In genomic region chr18:75346671-75347070, GRCh38 we compare ENCODE assay signal across 31 cellular contexts.
"Had no signal": no experiment of that assay in that cellular context is flagged by ENCODE, and none has a peak within 500 bp of the region (broad histone marks: within the 10 kb centered on the region; RNA-seq: fewer than 3 reads in every experiment).

No MANE protein-coding gene starts in this region.

- H3K36me3 Mint-ChIP-seq: activated CD4-positive, alpha-beta memory T cell treated with anti-CD3 and anti-CD28 coated beads for 36 hours; activated naive CD4-positive, alpha-beta T cell treated with anti-CD3 and anti-CD28 coated beads, Interleukin-2, amount 50 U/mL, for 24 hours; activated naive CD8-positive, alpha-beta T cell treated with anti-CD3 and anti-CD28 coated beads for 36 hours; brain had no signal

- H3K4me1 ChIP-seq: ascending aorta, breast epithelium, colonic mucosa, gastrocnemius medialis, heart left ventricle had no signal

- H3K27me3 ChIP-seq: ascending aorta, breast epithelium, cardiac muscle cell, colonic mucosa, gastrocnemius medialis had no signal

- FAIRE-seq: endothelial cell of umbilical vein had no signal

- H3K27ac ChIP-seq: ascending aorta, breast epithelium, cardiac muscle cell, colonic mucosa, epithelial cell of prostate, gastrocnemius medialis, heart left ventricle had no signal

- DNase-seq: activated CD4-positive, alpha-beta memory T cell treated with anti-CD3 and anti-CD28 coated beads for 36 hours; activated CD4-positive, alpha-beta T cell treated with anti-CD3 and anti-CD28 coated beads for 36 hours; activated CD4-positive, alpha-beta T cell treated with anti-CD3 and anti-CD28 coated beads, Interleukin-2, amount 10 ng/mL, durations not matched to agents 24 days and 14 days; activated CD4-positive, CD25-positive, alpha-beta regulatory T cell; activated CD4-positive, CD25-positive, alpha-beta regulatory T cell treated with anti-CD3 and anti-CD28 coated beads, Interleukin-2, amount 50 U/mL, for 72 hours; activated CD8-positive, alpha-beta memory T cell treated with anti-CD3 and anti-CD28 coated beads for 24 hours; activated effector memory CD4-positive, alpha-beta T cell treated with Interleukin-2 at 50 U/mL for 16 hours; activated gamma-delta T cell treated with Interleukin-2 at 50 U/mL for 16 hours; activated naive CD4-positive, alpha-beta T cell treated with anti-CD3 and anti-CD28 coated beads for 36 hours; activated naive CD8-positive, alpha-beta T cell treated with anti-CD3 and anti-CD28 coated beads for 36 hours; activated T-cell treated with anti-CD3 and anti-CD28 coated beads, Interleukin-2, amount 50 U/mL, for 4 hours; central memory CD4-positive, alpha-beta T cell; cerebellar nuclear complex; colonic mucosa; effector CD8-positive, alpha-beta T cell; foreskin fibroblast; gastrocnemius medialis; glutamatergic neuron; heart left ventricle; hypothalamus; T-helper 17 cell; T1000 had no signal

- H3K4me3 Mint-ChIP-seq: activated CD4-positive, alpha-beta memory T cell treated with anti-CD3 and anti-CD28 coated beads for 36 hours; activated CD4-positive, alpha-beta T cell treated with anti-CD3 and anti-CD28 coated beads for 36 hours; activated CD4-positive, alpha-beta T cell treated with anti-CD3 and anti-CD28 coated beads, Interleukin-2, amount 10 ng/mL, durations not matched to agents 24 days and 14 days; activated naive CD4-positive, alpha-beta T cell treated with anti-CD3 and anti-CD28 coated beads for 36 hours; activated naive CD4-positive, alpha-beta T cell treated with anti-CD3 and anti-CD28 coated beads, Interleukin-2, amount 50 U/mL, for 24 hours; activated naive CD8-positive, alpha-beta T cell treated with anti-CD3 and anti-CD28 coated beads for 36 hours; activated T-cell treated with anti-CD3 and anti-CD28 coated beads, Interleukin-2, amount 50 U/mL, for 4 hours; activated T-helper 17 cell treated with anti-CD3 and anti-CD28 coated beads, Interleukin-2, amount 50 U/mL, for 72 hours; brain; T-helper 17 cell; T-helper 2 cell treated with Interferon-gamma antibody and Interleukin-4, amounts not matched to agents 5 μg/mL and 100 μg/mL, for 36 hours had no signal

- H3K4me1 Mint-ChIP-seq: activated CD4-positive, alpha-beta T cell treated with anti-CD3 and anti-CD28 coated beads for 36 hours; activated CD4-positive, alpha-beta T cell treated with anti-CD3 and anti-CD28 coated beads, Interleukin-2, amount 10 ng/mL, durations not matched to agents 24 days and 14 days; activated naive CD4-positive, alpha-beta T cell treated with anti-CD3 and anti-CD28 coated beads, Interleukin-2, amount 50 U/mL, for 24 hours; activated naive CD8-positive, alpha-beta T cell treated with anti-CD3 and anti-CD28 coated beads for 36 hours; activated T-helper 17 cell treated with anti-CD3 and anti-CD28 coated beads, Interleukin-2, amount 50 U/mL, for 72 hours; T-helper 17 cell had no signal

- H3K9me3 ChIP-seq: ascending aorta, colonic mucosa, gastrocnemius medialis, heart left ventricle had no signal

- H3K27me3 Mint-ChIP-seq: activated CD4-positive, alpha-beta T cell treated with anti-CD3 and anti-CD28 coated beads, Interleukin-2, amount 10 ng/mL, durations not matched to agents 24 days and 14 days; activated naive CD4-positive, alpha-beta T cell treated with anti-CD3 and anti-CD28 coated beads, Interleukin-2, amount 50 U/mL, for 24 hours had no signal

- H3K27ac Mint-ChIP-seq: activated CD4-positive, alpha-beta memory T cell treated with anti-CD3 and anti-CD28 coated beads for 36 hours; activated CD4-positive, alpha-beta T cell treated with anti-CD3 and anti-CD28 coated beads for 36 hours; activated CD4-positive, alpha-beta T cell treated with anti-CD3 and anti-CD28 coated beads, Interleukin-2, amount 10 ng/mL, durations not matched to agents 24 days and 14 days; activated naive CD4-positive, alpha-beta T cell treated with anti-CD3 and anti-CD28 coated beads for 36 hours; activated naive CD4-positive, alpha-beta T cell treated with anti-CD3 and anti-CD28 coated beads, Interleukin-2, amount 50 U/mL, for 24 hours; activated naive CD8-positive, alpha-beta T cell treated with anti-CD3 and anti-CD28 coated beads for 36 hours; activated T-helper 17 cell treated with anti-CD3 and anti-CD28 coated beads, Interleukin-2, amount 50 U/mL, for 72 hours; T-helper 17 cell; T-helper 2 cell treated with Interferon-gamma antibody and Interleukin-4, amounts not matched to agents 5 μg/mL and 100 μg/mL, for 36 hours had no signal

- H3K9me3 Mint-ChIP-seq: activated CD4-positive, alpha-beta memory T cell treated with anti-CD3 and anti-CD28 coated beads for 36 hours; activated naive CD4-positive, alpha-beta T cell treated with anti-CD3 and anti-CD28 coated beads for 36 hours; activated naive CD4-positive, alpha-beta T cell treated with anti-CD3 and anti-CD28 coated beads, Interleukin-2, amount 50 U/mL, for 24 hours; activated naive CD8-positive, alpha-beta T cell treated with anti-CD3 and anti-CD28 coated beads for 36 hours; activated T-cell treated with anti-CD3 and anti-CD28 coated beads, Interleukin-2, amount 50 U/mL, for 4 hours; activated T-helper 17 cell treated with anti-CD3 and anti-CD28 coated beads, Interleukin-2, amount 50 U/mL, for 72 hours had no signal

- ATAC-seq: activated CD4-positive, alpha-beta T cell treated with anti-CD3 and anti-CD28 coated beads for 36 hours; activated T-cell treated with anti-CD3 and anti-CD28 coated beads, Interleukin-2, amount 50 U/mL, for 4 hours; activated T-helper 17 cell treated with anti-CD3 and anti-CD28 coated beads, Interleukin-2, amount 50 U/mL, for 72 hours; gastrocnemius medialis; heart left ventricle; T-helper 17 cell had no signal
